8 cellular contexts compared by ENCODE assay signal in genomic region chr4:109588176-109588575, GRCh38.
DNase-seq lines count a peak whose midpoint lies in the region; ATAC-seq and TF ChIP-seq lines count a peak whose summit lies in the region.

No MANE protein-coding gene starts in this region.

- no peaks in the 10 kb centered on the region for H3K27me3 ChIP-seq in OCI-LY3 (ENCODE audit: low read depth, low read length)

- peaks cover 20% of the 10 kb centered on the region for H3K4me1 ChIP-seq in OCI-LY3 (ENCODE audit: low read length)

- 0 out of 2 replicates have a peak, but pooled peaks cover 4% of the 10 kb centered on the region for H4K20me1 ChIP-seq in OCI-LY3 (ENCODE audit: insufficient read depth, low read length)

- H3K27ac ChIP-seq in OCI-LY3 (ENCODE audit: low read length), result no peak overlapping the region

- peaks cover 7% of the 10 kb centered on the region; the same call in 1 of the 2 replicates for H3K79me2 ChIP-seq in OCI-LY3 (ENCODE audit: low read length)

- TF ChIP-seq CTCF in OCI-LY3 (IDR thresholded peaks at IDR 0.05; ENCODE audit: low read depth, low read length) (no peak), fibroblast of mammary gland (conservative IDR thresholded peaks at IDR 0.05; ENCODE audit: control insufficient read depth, insufficient read depth, low read depth, low read length) (no peak)

- H3K4me3 ChIP-seq in OCI-LY3 (ENCODE audit: low read length) (0 out of 2 replicates have a peak overlapping the region, but pooled peaks have one; percentile 4), fibroblast of mammary gland (ENCODE audit: control insufficient read depth, low read depth, low read length) (no peak overlapping the region)

- no peak overlapping the region for H3K9ac ChIP-seq in OCI-LY3 (ENCODE audit: low read length)

- H2AFZ ChIP-seq in OCI-LY3 (ENCODE audit: low read depth, low read length), result no peak overlapping the region

- ATAC-seq in GM18499 (IDR thresholded peaks at IDR 0.05; ENCODE audit: insufficient read depth, unreplicated experiment), result peak; percentile 99
- ATAC-seq in GM21723 (IDR thresholded peaks at IDR 0.05; ENCODE audit: unreplicated experiment), result peak; percentile 99

- H3K4me2 ChIP-seq in OCI-LY3 (ENCODE audit: low read length), result peak overlapping the region; percentile 48

- H3K9me3 ChIP-seq in OCI-LY3 (ENCODE audit: insufficient read depth, low read length), result no peaks in the 10 kb centered on the region

- DNase-seq in fibroblast of mammary gland (ENCODE audit: low read depth), result peak; percentile 40
- DNase-seq in inferior parietal cortex (ENCODE audit: extremely low spot score), result no peak
- no peak for DNase-seq in NCI-H2081 (lab: John Stamatoyannopoulos, UW)
- no peak for DNase-seq in DMS153 (lab: John Stamatoyannopoulos, UW)
- no peak for DNase-seq in GOT3 (lab: John Stamatoyannopoulos, UW)

- H3K36me3 ChIP-seq in OCI-LY3 (replicated peaks; ENCODE audit: low read depth, low read length), result no peaks in the 10 kb centered on the region
